ENCODE assay signal across 10 cellular contexts in the genomic region with DNA sequence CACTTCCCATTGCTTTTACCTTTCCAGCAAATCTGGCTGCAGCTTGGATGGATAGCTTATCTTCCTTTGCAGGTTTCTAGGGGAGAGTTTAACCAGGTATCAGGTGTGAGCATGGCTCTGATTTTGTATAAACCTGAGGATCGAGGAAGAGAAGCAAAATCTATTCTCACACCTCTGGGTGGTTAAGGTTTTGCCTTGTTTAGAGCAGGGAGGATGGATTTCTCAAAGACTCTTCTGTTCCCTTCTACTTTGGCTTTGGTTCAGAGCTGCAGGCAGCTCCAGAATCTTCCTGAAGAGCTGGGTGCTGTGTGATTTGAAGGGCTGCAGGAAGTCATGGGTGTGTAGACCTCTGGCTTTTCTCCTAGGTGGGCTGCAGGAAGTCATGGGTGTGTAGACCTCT. TPM values are rescaled to one million over a fixed set of nuclear protein-coding genes. Genes with fewer than 3 reads are reported as not detected.
DNase-seq lines count a peak whose midpoint lies in the region; ATAC-seq and TF ChIP-seq lines count a peak whose summit lies in the region.
"Had no signal": no experiment of that assay in that cellular context is flagged by ENCODE, and none has a peak within 500 bp of the region (broad histone marks: within the 10 kb centered on the region; RNA-seq: fewer than 3 reads in every experiment).

No MANE protein-coding gene starts in this region.

- no peaks in the 10 kb centered on the region for H3K27me3 Mint-ChIP-seq in dendritic cell treated with granulocyte-macrophage colony-stimulating factor and Interleukin-4, amounts not matched to agents 40 ng/mL and 50 ng/mL, for 4 days
- peaks cover 23 to 31% of the 10 kb centered on the region in 2 donors for H3K27me3 Mint-ChIP-seq in natural killer cell treated with Interleukin-12 subunit alpha and Interleukin-12 subunit beta and Interleukin-15 and Interleukin-18, amount 100 ng/mL, for 72 hours

- intact Hi-C loops in dendritic cell treated with granulocyte-macrophage colony-stimulating factor and Interleukin-4, amounts not matched to agents 40 ng/mL and 50 ng/mL, for 4 days (cut with micrococcal nuclease): loop anchor here (5.0 to 10.0 kb wide), 2 partner anchors 47 to 295 kb away; no protein-coding TSS in a partner anchor

- peaks cover 20% of the 10 kb centered on the region; the same call in 1 of the 2 replicates for H3K36me3 ChIP-seq in HUES64 (ENCODE audit: insufficient read depth, low read length)

- no CpG with 5 or more reads among the region's 1 CpG for WGBS in HUES64

- TF ChIP-seq CTCF in AG04450 (IDR thresholded peaks at IDR 0.05; ENCODE audit: low read depth, low read length): no peak

- DNase-seq in AG04450 (ENCODE audit: low read depth, low spot score) (no peak), AML-193 (lab: John Stamatoyannopoulos, UW) (no peak), NCI-H446 treated with DMSO at 0.1 percent for 48 hours (lab: John Stamatoyannopoulos, UW) (no peak)
- no peak for DNase-seq in natural killer cell treated with Interleukin-12 subunit alpha and Interleukin-12 subunit beta and Interleukin-15 and Interleukin-18, amount 100 ng/mL, for 72 hours (ENCODE audit: low spot score)
- DNase-seq: NCI-H526 treated with DMSO at 0.1 percent for 48 hours had no signal

- H3K27ac Mint-ChIP-seq in dendritic cell treated with granulocyte-macrophage colony-stimulating factor and Interleukin-4, amounts not matched to agents 40 ng/mL and 50 ng/mL, for 4 days: peak overlapping the region; percentile 58
- no peak overlapping the region for H3K27ac Mint-ChIP-seq in natural killer cell treated with Interleukin-12 subunit alpha and Interleukin-12 subunit beta and Interleukin-15 and Interleukin-18, amount 100 ng/mL, for 72 hours
- H3K27ac Mint-ChIP-seq: activated naive CD4-positive, alpha-beta T cell treated with anti-CD3 and anti-CD28 coated beads, Interleukin-2, amount 50 U/mL, for 72 hours had no signal

- no peaks in the 10 kb centered on the region for H3K27me3 ChIP-seq in AG04450 (ENCODE audit: control insufficient read depth, insufficient read depth, low read length)
- peaks cover 30% of the 10 kb centered on the region for H3K27me3 ChIP-seq in HUES64 (ENCODE audit: insufficient read depth, low read length)

- H3K9me3 Mint-ChIP-seq in dendritic cell treated with granulocyte-macrophage colony-stimulating factor and Interleukin-4, amounts not matched to agents 40 ng/mL and 50 ng/mL, for 4 days: no peaks in the 10 kb centered on the region
- H3K9me3 Mint-ChIP-seq in natural killer cell treated with Interleukin-12 subunit alpha and Interleukin-12 subunit beta and Interleukin-15 and Interleukin-18, amount 100 ng/mL, for 72 hours: no peaks in the 10 kb centered on the region

- POLR2A ChIA-PET in AG04450 (lab: Yijun Ruan, JAX): interaction anchor here (1.6 to 2.6 kb wide), 2 partner anchors 11 to 23 kb away, joined by 8 to 16 read pairs; no protein-coding TSS in a partner anchor

- CTCF ChIA-PET in AG04450 (lab: Charles Lee): interaction anchor here (2.2 to 2.7 kb wide), 2 partner anchors 11 to 59 kb away, joined by 7 to 14 read pairs; no protein-coding TSS in a partner anchor

- H3K27ac ChIP-seq in AG04450 (ENCODE audit: low read depth, low read length) (no peak overlapping the region), HUES64 (ENCODE audit: low read depth, low read length) (no peak overlapping the region)

- no peaks in the 10 kb centered on the region for H3K9me3 ChIP-seq in AG04450 (ENCODE audit: control insufficient read depth, insufficient read depth, low read length)
- H3K9me3 ChIP-seq in HUES64 (ENCODE audit: insufficient read depth, low read depth, low read length): no peaks in the 10 kb centered on the region

- peaks cover 13% of the 10 kb centered on the region for H3K4me1 ChIP-seq in HUES64 (ENCODE audit: insufficient read depth, low read length)

- H3K4me1 Mint-ChIP-seq in dendritic cell treated with granulocyte-macrophage colony-stimulating factor and Interleukin-4, amounts not matched to agents 40 ng/mL and 50 ng/mL, for 4 days (ENCODE audit: low read depth): peaks cover 59% of the 10 kb centered on the region
- H3K4me1 Mint-ChIP-seq in natural killer cell treated with Interleukin-12 subunit alpha and Interleukin-12 subunit beta and Interleukin-15 and Interleukin-18, amount 100 ng/mL, for 72 hours (ENCODE audit: low read depth in 2 of 2): peaks cover 0 to 13% of the 10 kb centered on the region in 2 donors

- peaks cover 32% of the 10 kb centered on the region for H3K36me3 Mint-ChIP-seq in dendritic cell treated with granulocyte-macrophage colony-stimulating factor and Interleukin-4, amounts not matched to agents 40 ng/mL and 50 ng/mL, for 4 days (ENCODE audit: low read depth)
- H3K36me3 Mint-ChIP-seq in natural killer cell treated with Interleukin-12 subunit alpha and Interleukin-12 subunit beta and Interleukin-15 and Interleukin-18, amount 100 ng/mL, for 72 hours: no peaks in the 10 kb centered on the region
- H3K36me3 Mint-ChIP-seq: activated naive CD4-positive, alpha-beta T cell treated with anti-CD3 and anti-CD28 coated beads, Interleukin-2, amount 50 U/mL, for 72 hours had no signal

- ATAC-seq in natural killer cell treated with Interleukin-12 subunit alpha and Interleukin-12 subunit beta and Interleukin-15 and Interleukin-18, amount 100 ng/mL, for 72 hours: no peak
- no peak for ATAC-seq in GM18867 (IDR thresholded peaks at IDR 0.05; ENCODE audit: unreplicated experiment)
- ATAC-seq in GM18907 (IDR thresholded peaks at IDR 0.05; ENCODE audit: unreplicated experiment): no peak
- ATAC-seq: activated naive CD4-positive, alpha-beta T cell treated with anti-CD3 and anti-CD28 coated beads, Interleukin-2, amount 50 U/mL, for 72 hours had no signal

- H3K9ac ChIP-seq in HUES64 (ENCODE audit: low read depth, low read length): peak overlapping the region; percentile 3; the same call in 1 of the 2 replicates

- H3K4me3 Mint-ChIP-seq in dendritic cell treated with granulocyte-macrophage colony-stimulating factor and Interleukin-4, amounts not matched to agents 40 ng/mL and 50 ng/mL, for 4 days: peak overlapping the region; percentile 78
- peak overlapping the region; percentile 3 for H3K4me3 Mint-ChIP-seq in natural killer cell treated with Interleukin-12 subunit alpha and Interleukin-12 subunit beta and Interleukin-15 and Interleukin-18, amount 100 ng/mL, for 72 hours

- H3K4me3 ChIP-seq in AG04450 (ENCODE audit: low read depth, low read length) (peak overlapping the region; percentile 79), HUES64 (ENCODE audit: low read length) (no peak overlapping the region; the same call in 1 of the 2 replicates)

RNA-seq across cellular contexts. Expression of a gene that starts 1.7 kb away (rescaled TPM):
- polyA plus RNA-seq in AG04450 (2011; rRNA removed): 46.5 and 49.1 TPM in 2 replicates
- 27.6 and 33.1 TPM in 2 replicates for polyA minus RNA-seq in AG04450 (2011; rRNA and poly(A)+ RNA removed)
- polyA plus RNA-seq in HUES64 (2013, experiment 1 of 2): 11.6 TPM
- polyA plus RNA-seq in HUES64 (2013, experiment 2 of 2): 11.8 TPM
- total RNA-seq in natural killer cell treated with Interleukin-12 subunit alpha and Interleukin-12 subunit beta and Interleukin-15 and Interleukin-18, amount 100 ng/mL, for 72 hours: under 1 TPM; 0.61 to 0.83 TPM
